1 cellular context compared by ENCODE assay signal in genomic region chr2:111647359-111647758, GRCh38.
A peak's percentile ranks its signal among the peaks of the same experiment; 100 is the strongest.
TF ChIP-seq lines count a peak whose summit lies in the region.

No MANE protein-coding gene starts in this region.

TF ChIP-seq in K562, 482 proteins besides CTCF, POLR2A, EP300 and RAD21:
- no peak for TF ChIP-seq ZNF592 (IDR thresholded peaks at IDR 0.05)
- no peak for TF ChIP-seq XRCC3 (IDR thresholded peaks at IDR 0.05)
- TF ChIP-seq PYGO2 (tag; IDR thresholded peaks at IDR 0.05), result no peak
- TF ChIP-seq ZFP1 (CRISPR knock-in tag; IDR thresholded peaks at IDR 0.05), result peak; percentile 80
- no peak for TF ChIP-seq ZNF507 (tag; conservative IDR thresholded peaks at IDR 0.05)
- no peak for TF ChIP-seq SREBF2 (CRISPR knock-in tag; IDR thresholded peaks at IDR 0.05)
